Comparison of ENCODE assay signal across 8 cellular contexts in genomic region chr3:58463181-58463941, GRCh38. TPM values are rescaled to one million over a fixed set of nuclear protein-coding genes. Genes with fewer than 3 reads are reported as not detected.
DNase-seq lines count a peak whose midpoint lies in the region; ATAC-seq, FAIRE-seq and TF ChIP-seq lines count a peak whose summit lies in the region.

No MANE protein-coding gene starts in this region.

- WGBS in A549 (ENCODE audit: missing lambda C conversion rate): 6% methylated on average over 18 of the region's 18 CpGs
- 15 to 17% methylated on average over 18 of the region's 18 CpGs for WGBS in lung, 2 donors

- peaks cover 20% of the 10 kb centered on the region; the same call in 2 of the 3 replicates for H3K4me1 ChIP-seq in A549
- H3K4me1 ChIP-seq in lung (ENCODE audit: control insufficient read depth in 2 of 2, insufficient read depth in 2 of 2, low read length in 2 of 2): no peaks in the 10 kb centered on the region

- CTCF ChIA-PET in A549 (lab: Yijun Ruan, JAX): interaction anchor here (0.6 to 3.0 kb wide), 29 partner anchors 10 to 260 kb away, joined by 3 to 24 read pairs (median 4); partner anchors contain the start of gene KCTD6

- peak; percentile 86 to 87 for DNase-seq in A549 (ENCODE audit: low read depth in 1 of 2, low spot score in 1 of 2)
- DNase-seq in NCI-H345 treated with DMSO at 0.1 percent for 48 hours (lab: John Stamatoyannopoulos, UW; ENCODE audit: unreplicated experiment): peak; percentile 37
- DNase-seq in activated CD4-positive, alpha-beta T cell treated with anti-CD3 and anti-CD28 coated beads, Interleukin-2, amount 50 U/mL, for 4 hours: peak; percentile 63 to 67
- peak; percentile 33 to 69 for DNase-seq in dermis microvascular lymphatic vessel endothelial cell (ENCODE audit: low read depth in 2 of 2)
- DNase-seq in lung (ENCODE audit: low spot score): peak; percentile 77
- DNase-seq in stimulated activated CD4-positive, alpha-beta T cell treated with anti-CD3 and anti-CD28 coated beads, TNF-alpha, amount 100 ng/mL, for 48 hours (ENCODE audit: low read depth in 3 of 3): peak; percentile 59 to 77 (median 71)

- peak overlapping the region; percentile 21; the same call in 1 of the 3 replicates for H3K4me3 ChIP-seq in A549
- no peak overlapping the region for H3K4me3 ChIP-seq in lung

- no peak for TF ChIP-seq POLR2A in A549 (IDR thresholded peaks at IDR 0.05; ENCODE audit: low read length)

- H3K27me3 ChIP-seq in lung (ENCODE audit: control insufficient read depth, insufficient read depth): no peaks in the 10 kb centered on the region

- no peaks in the 10 kb centered on the region for H3K9me3 ChIP-seq in A549
- no peaks in the 10 kb centered on the region for H3K9me3 ChIP-seq in lung (ENCODE audit: control insufficient read depth in 2 of 2, insufficient read depth in 1 of 2, low read length in 1 of 2)

- peak; percentile 98 for ATAC-seq in A549
- peak; percentile 95 for ATAC-seq in GM18498 (IDR thresholded peaks at IDR 0.05; ENCODE audit: unreplicated experiment)
- ATAC-seq in HG03066 (IDR thresholded peaks at IDR 0.05; ENCODE audit: low read depth, unreplicated experiment): peak; percentile 96
- ATAC-seq in lung (ENCODE audit: insufficient read depth, low FRiP score): peak; percentile 95

- TF ChIP-seq EP300 in A549 (IDR thresholded peaks at IDR 0.05): no peak

- peak overlapping the region; percentile 79 for H3K4me2 ChIP-seq in A549

- TF ChIP-seq CTCF in A549 (IDR thresholded peaks at IDR 0.05) (peak; percentile 81), lung (IDR thresholded peaks at IDR 0.05; ENCODE audit: control extremely low read depth, extremely low read depth) (peak; percentile 55)

- FAIRE-seq in A549 (lab: Jason Lieb, UNC): no peak

- POLR2A ChIA-PET in A549 (lab: Yijun Ruan, JAX): no interaction called here

- no peaks in the 10 kb centered on the region for H3K36me3 ChIP-seq in lung (ENCODE audit: control insufficient read depth in 2 of 2, insufficient read depth in 2 of 2, low read length in 2 of 2)

- peak overlapping the region; percentile 68 to 75 for H3K27ac ChIP-seq in A549
- no peak overlapping the region for H3K27ac ChIP-seq in lung (ENCODE audit: low read depth in 1 of 2, low read length in 1 of 2)

- peak; percentile 76 to 79 for TF ChIP-seq RAD21 in A549 (conservative IDR thresholded peaks at IDR 0.05 in 1 of 2, IDR thresholded peaks at IDR 0.05 in 1 of 2)

TF ChIP-seq in A549, 52 proteins besides CTCF, POLR2A, EP300 and RAD21:
- TF ChIP-seq SMC3 (IDR thresholded peaks at IDR 0.05) (peak; percentile 75), CEBPB (IDR thresholded peaks at IDR 0.05) (peak; percentile 33 to 70; a peak in 2 of 4 replicates), HDAC2 (IDR thresholded peaks at IDR 0.05) (no peak), JUN (IDR thresholded peaks at IDR 0.05) (peak in 1 of 2 experiments; percentile 22; a peak in 1 of 5 replicates), MAX (IDR thresholded peaks at IDR 0.05) (no peak; the same call in 1 of the 2 replicates), FOSL2 (IDR thresholded peaks at IDR 0.05) (no peak), FOSL2 (CRISPR knock-in tag; IDR thresholded peaks at IDR 0.05) (peak; percentile 63), ELK1 (IDR thresholded peaks at IDR 0.05; ENCODE audit: low read depth, low read length) (no peak), ESRRA (IDR thresholded peaks at IDR 0.05; ENCODE audit: borderline replicate concordance, low read length) (no peak), RARB (CRISPR knock-in tag; IDR thresholded peaks at IDR 0.05) (no peak)

RNA-seq across cellular contexts. Expression of gene KCTD6, which starts 28.5 kb away (rescaled TPM):
- polyA plus RNA-seq in A549 (2011; rRNA removed) (24.4 and 24.5 TPM in 2 replicates), A549 (2017; fragmentation: RNase III; extraction: RNeasy Plus Mini Kit Qiagen cat#74134 plus additional on column Dnase treatment) (7.8 to 8.5 TPM (median 8.1 TPM) in 3 replicates), lung (1 to 10 TPM; 5.4 to 8.4 TPM)
- 5.2 and 5.8 TPM in 2 replicates for polyA plus RNA-seq in A549 (2012; cell fraction: cytosol; rRNA removed)
- 2.4 and 4.7 TPM in 2 replicates for polyA plus RNA-seq in A549 (2012; cell fraction: nucleus; rRNA removed)
- 9.6 and 13.4 TPM in 2 replicates for polyA minus RNA-seq in A549 (2011; rRNA and poly(A)+ RNA removed)
- total RNA-seq in dermis microvascular lymphatic vessel endothelial cell (4.2 and 6.7 TPM in 2 replicates), lung (10 to 100 TPM in 1 of 2 donors, 1 to 10 TPM in 1; 7.2 to 18.0 TPM)

RNA-seq across cellular contexts. Expression of gene PDHB, which starts 29.7 kb away (rescaled TPM):
- polyA plus RNA-seq in A549 (2011; rRNA removed): 97.7 and 113 TPM in 2 replicates
- 50.0 and 51.3 TPM in 2 replicates for polyA plus RNA-seq in A549 (2012; cell fraction: cytosol; rRNA removed)
- 17.8 and 24.4 TPM in 2 replicates for polyA plus RNA-seq in A549 (2012; cell fraction: nucleus; rRNA removed)
- polyA plus RNA-seq in A549 (2017; fragmentation: RNase III; extraction: RNeasy Plus Mini Kit Qiagen cat#74134 plus additional on column Dnase treatment): 76.9 to 83.4 TPM (median 82.0 TPM) in 3 replicates
- 32.3 and 36.6 TPM in 2 replicates for polyA minus RNA-seq in A549 (2011; rRNA and poly(A)+ RNA removed)
- total RNA-seq in dermis microvascular lymphatic vessel endothelial cell: 60.3 and 63.6 TPM in 2 replicates
- 10 to 100 TPM; 50.8 to 63.5 TPM for total RNA-seq in lung
- 10 to 100 TPM; 62.6 to 67.6 TPM for polyA plus RNA-seq in lung

Comparison
In these comparisons a context has a peak if more than half of its experiments do, and no peak if none do; other contexts are left out.
1. H3K27ac ChIP-seq: peak in A549 (2 of 2); none in lung (0 of 2).
2. Peak in every context shown above with its lines, with median percentiles within 50 percentile points of each other: ATAC-seq and DNase-seq.